ENCODE assay signal across 7 cellular contexts in genomic region chr17:5418858-5419355, GRCh38. TPM values are rescaled to one million over a fixed set of nuclear protein-coding genes. Genes with fewer than 3 reads are reported as not detected.
DNase-seq lines count a peak whose midpoint lies in the region; ATAC-seq and TF ChIP-seq lines count a peak whose summit lies in the region.

No MANE protein-coding gene starts in this region.

- no peaks in the 10 kb centered on the region for H3K27me3 Mint-ChIP-seq in activated naive CD4-positive, alpha-beta T cell treated with anti-CD3 and anti-CD28 coated beads for 36 hours (ENCODE audit: low read depth)

- intact Hi-C loops in activated naive CD4-positive, alpha-beta T cell treated with anti-CD3 and anti-CD28 coated beads for 36 hours (cut with micrococcal nuclease) = loop anchor here (1.0 to 5.0 kb wide), 7 partner anchors 20 to 470 kb away; partner anchors contain the start of genes C1QBP, DERL2, MIS12 and NLRP1
- intact Hi-C loops in heart right ventricle (cut with DNase I) = loop anchor here in 1 of 10 donors (2.0 kb wide), 1 partner anchor 68 kb away; the partner anchor contains the start of genes DERL2 and MIS12

- WGBS in heart right ventricle, 2 donors = 0% methylated on average over 26 of the region's 26 CpGs

- H3K27me3 ChIP-seq in OCI-LY1 (ENCODE audit: insufficient read depth, low read length) = no peaks in the 10 kb centered on the region
- no peaks in the 10 kb centered on the region for H3K27me3 ChIP-seq in heart right ventricle

- H3K79me2 ChIP-seq in OCI-LY1 (ENCODE audit: insufficient read depth, low read length) = peaks cover 44% of the 10 kb centered on the region

- CTCF ChIA-PET in activated naive CD4-positive, alpha-beta T cell treated with anti-CD3 and anti-CD28 coated beads for 36 hours (lab: Charles Lee) = interaction anchor here (1.0 to 1.7 kb wide), 3 partner anchors 20 to 109 kb away, joined by 3 to 5 read pairs (median 3); partner anchors contain the start of gene C1QBP

- H3K4me3 ChIP-seq in OCI-LY1 (ENCODE audit: low read depth, low read length, poor library complexity, severe bottlenecking) (peak overlapping the region; percentile 87), heart right ventricle (peak overlapping the region; percentile 62 to 95 (median 82)), skeletal muscle cell (ENCODE audit: low read depth, low read length) (peak overlapping the region; percentile 96)

- peaks cover 38% of the 10 kb centered on the region for H3K36me3 Mint-ChIP-seq in activated naive CD4-positive, alpha-beta T cell treated with anti-CD3 and anti-CD28 coated beads for 36 hours (ENCODE audit: low read depth)

- H2AFZ ChIP-seq in OCI-LY1 (ENCODE audit: low read length) = no peak overlapping the region

- H3K27ac Mint-ChIP-seq in activated naive CD4-positive, alpha-beta T cell treated with anti-CD3 and anti-CD28 coated beads for 36 hours = peak overlapping the region; percentile 100

- H3K27ac ChIP-seq in OCI-LY1 (ENCODE audit: low read depth, low read length, poor library complexity, severe bottlenecking) (peak overlapping the region; percentile 95), heart right ventricle (peak overlapping the region; percentile 70 to 91 (median 86))

- TF ChIP-seq CTCF in OCI-LY1 (IDR thresholded peaks at IDR 0.05; ENCODE audit: low read length) = no peak
- TF ChIP-seq CTCF in heart right ventricle (IDR thresholded peaks at IDR 0.05) = no peak

- H3K4me1 ChIP-seq in OCI-LY1 (ENCODE audit: insufficient read depth, low read length, severe bottlenecking) (peaks cover 36% of the 10 kb centered on the region), heart right ventricle (peaks cover 4 to 43% (median 32%) of the 10 kb centered on the region in 9 donors)

- H3K36me3 ChIP-seq in OCI-LY1 (ENCODE audit: insufficient read depth, low read length) (peaks cover 60% of the 10 kb centered on the region), heart right ventricle (peaks cover 0 to 69% (median 10%) of the 10 kb centered on the region in 9 donors)

- no peaks in the 10 kb centered on the region for H3K9me2 ChIP-seq in OCI-LY1 (ENCODE audit: low read depth, low read length)

- peak overlapping the region; percentile 83 for H3K4me2 ChIP-seq in OCI-LY1 (ENCODE audit: low read length)

- H3K4me1 Mint-ChIP-seq in activated naive CD4-positive, alpha-beta T cell treated with anti-CD3 and anti-CD28 coated beads for 36 hours (ENCODE audit: low read depth) = peaks cover 54% of the 10 kb centered on the region

- H3K9ac ChIP-seq in OCI-LY1 (ENCODE audit: low read length) = peak overlapping the region; percentile 90

- no peaks in the 10 kb centered on the region for H4K20me1 ChIP-seq in OCI-LY1 (ENCODE audit: insufficient read depth, low read length)

- peak; percentile 37 for ATAC-seq in GM18517 (IDR thresholded peaks at IDR 0.05; ENCODE audit: unreplicated experiment)
- ATAC-seq in HG02973 (IDR thresholded peaks at IDR 0.05; ENCODE audit: unreplicated experiment) = peak; percentile 42
- ATAC-seq in heart right ventricle = peak in 5 of 8 donors; percentile 1 to 22 (median 1)

- no peaks in the 10 kb centered on the region for H3F3A ChIP-seq in OCI-LY1 (ENCODE audit: insufficient read depth, low read length)

- H3K4me3 Mint-ChIP-seq in activated naive CD4-positive, alpha-beta T cell treated with anti-CD3 and anti-CD28 coated beads for 36 hours = peak overlapping the region; percentile 100

- H3K9me3 Mint-ChIP-seq in activated naive CD4-positive, alpha-beta T cell treated with anti-CD3 and anti-CD28 coated beads for 36 hours = no peaks in the 10 kb centered on the region

- no peaks in the 10 kb centered on the region for H3K9me3 ChIP-seq in OCI-LY1 (ENCODE audit: low read length)
- no peaks in the 10 kb centered on the region for H3K9me3 ChIP-seq in heart right ventricle

- DNase-seq in activated naive CD4-positive, alpha-beta T cell treated with anti-CD3 and anti-CD28 coated beads for 36 hours = peak; percentile 87
- DNase-seq in heart right ventricle (peak in 1 of 2 donors; percentile 23), skeletal muscle cell (ENCODE audit: low read depth) (no peak), HuH-7.5 (ENCODE audit: low spot score) (no peak)

RNA-seq across cellular contexts. Expression of gene NUP88, which starts 0.6 kb away (rescaled TPM):
- total RNA-seq in activated naive CD4-positive, alpha-beta T cell treated with anti-CD3 and anti-CD28 coated beads for 36 hours = 100 to 1,000 TPM; 115 to 131 TPM
- 10 to 100 TPM; 23.3 to 41.6 (median 35.3) TPM for total RNA-seq in heart right ventricle
- polyA plus RNA-seq in heart right ventricle = 10 to 100 TPM; 55.5 to 59.7 TPM

RNA-seq across cellular contexts. Expression of gene RPAIN, which starts 1.1 kb away (rescaled TPM):
- total RNA-seq in activated naive CD4-positive, alpha-beta T cell treated with anti-CD3 and anti-CD28 coated beads for 36 hours = 10 to 100 TPM; 64.7 to 68.8 TPM
- total RNA-seq in heart right ventricle = 10 to 100 TPM; 22.6 to 36.1 (median 29.0) TPM
- 10 to 100 TPM; 30.0 to 47.0 TPM for polyA plus RNA-seq in heart right ventricle

RNA-seq across cellular contexts. Expression of gene C1QBP, which starts 20.0 kb away (rescaled TPM):
- 100 to 1,000 TPM; 435 to 460 TPM for total RNA-seq in activated naive CD4-positive, alpha-beta T cell treated with anti-CD3 and anti-CD28 coated beads for 36 hours
- 100 to 1,000 TPM; 101 to 144 (median 137) TPM for total RNA-seq in heart right ventricle
- 100 to 1,000 TPM in 1 of 2 donors, 10 to 100 TPM in 1; 59.9 to 159 TPM for polyA plus RNA-seq in heart right ventricle

RNA-seq across cellular contexts. Expression of gene DHX33, which starts 49.9 kb away (rescaled TPM):
- total RNA-seq in activated naive CD4-positive, alpha-beta T cell treated with anti-CD3 and anti-CD28 coated beads for 36 hours = 10 to 100 TPM; 15.9 to 17.1 TPM
- total RNA-seq in heart right ventricle = 1 to 10 TPM; 4.9 to 8.6 (median 6.7) TPM
- 1 to 10 TPM; 3.0 to 4.1 TPM for polyA plus RNA-seq in heart right ventricle
